10 cellular contexts compared by ENCODE assay signal in genomic region chr1:159867322-159868064, GRCh38. TPM values are rescaled to one million over a fixed set of nuclear protein-coding genes. Genes with fewer than 3 reads are reported as not detected.
DNase-seq lines count a peak whose midpoint lies in the region; ATAC-seq and TF ChIP-seq lines count a peak whose summit lies in the region.
"Had no signal": no experiment of that assay in that cellular context is flagged by ENCODE, and none has a peak within 500 bp of the region (broad histone marks: within the 10 kb centered on the region; RNA-seq: fewer than 3 reads in every experiment).

No MANE protein-coding gene starts in this region.

- POLR2A ChIA-PET in T-cell (lab: Charles Lee) = no interaction called here

- H3K4me1 Mint-ChIP-seq in T-cell = peaks cover 14 to 21% (median 16%) of the 10 kb centered on the region in 3 donors
- H3K4me1 Mint-ChIP-seq: neural crest cell had no signal

- DNase-seq in AG08395 (ENCODE audit: low spot score) (peak; percentile 56), NCI-H146 (lab: John Stamatoyannopoulos, UW) (peak; percentile 70), kidney tubule cell (ENCODE audit: low spot score) (peak; percentile 90), T-cell (no peak), NOMO-1 treated with dmso at 0.1 percent for 144 hours (lab: John Stamatoyannopoulos, UW; ENCODE audit: unreplicated experiment) (no peak)

- no peak for ATAC-seq in GM18868 (IDR thresholded peaks at IDR 0.05; ENCODE audit: unreplicated experiment)
- ATAC-seq in GM19395 (IDR thresholded peaks at IDR 0.05; ENCODE audit: unreplicated experiment) = no peak
- ATAC-seq in T-cell (replicated peaks in 1 of 4) = no peak

- CTCF ChIA-PET in T-cell (lab: Charles Lee) = no interaction called here

- H3K27ac ChIP-seq in VCaP = peak overlapping the region; percentile 64

- H3K4me3 Mint-ChIP-seq in T-cell = no peak overlapping the region
- H3K4me3 Mint-ChIP-seq: neural crest cell had no signal

- TF ChIP-seq CTCF in VCaP (conservative IDR thresholded peaks at IDR 0.05) = no peak

- H3K36me3 Mint-ChIP-seq in T-cell = no peaks in the 10 kb centered on the region

- H3K27me3 Mint-ChIP-seq in T-cell = peaks cover 0 to 10% of the 10 kb centered on the region in 2 donors

- no peak overlapping the region for H3K27ac Mint-ChIP-seq in T-cell

- H3K9me3 Mint-ChIP-seq in T-cell = no peaks in the 10 kb centered on the region
- H3K9me3 Mint-ChIP-seq: neural crest cell had no signal

RNA-seq across cellular contexts. Expression of gene VSIG8, which starts 5.0 kb away (rescaled TPM):
- total RNA-seq in T-cell = not detected
- total RNA-seq: neural crest cell; T-helper 2 cell treated with Interferon-gamma antibody and Interleukin-4, amounts not matched to agents 100 ng/mL and 5 ng/mL, for 36 hours had no signal

RNA-seq across cellular contexts. Expression of gene CFAP45, which starts 32.5 kb away (rescaled TPM):
- total RNA-seq in T-cell = 1 to 10 TPM; 1.2 to 4.7 (median 1.5) TPM
- total RNA-seq: neural crest cell had no signal

RNA-seq across cellular contexts. Expression of gene SLAMF8, which starts 40.8 kb away (rescaled TPM):
- 1 to 10 TPM in 1 of 5 donors, under 1 TPM in 3, not detected in 1; 0.41 to 1.0 (median 0.69) TPM for total RNA-seq in T-cell
- total RNA-seq: neural crest cell had no signal

RNA-seq across cellular contexts. Expression of gene TAGLN2, which starts 57.8 kb away (rescaled TPM):
- 100 to 1,000 TPM; 210 to 372 (median 245) TPM for total RNA-seq in T-cell

Comparison
In these comparisons a context has a peak if more than half of its experiments do, and no peak if none do; other contexts are left out.
1. DNase-seq: peak in AG08395 (single experiment), NCI-H146 (single experiment) and kidney tubule cell (single experiment); none in T-cell (0 of 34) and NOMO-1 treated with dmso at 0.1 percent for 144 hours (single experiment).